ENCODE assay signal across 24 cellular contexts in genomic region chr14:57845802-57846531, GRCh38. TPM values are rescaled to one million over a fixed set of nuclear protein-coding genes. Genes with fewer than 3 reads are reported as not detected.
DNase-seq lines count a peak whose midpoint lies in the region; ATAC-seq and TF ChIP-seq lines count a peak whose summit lies in the region.
"Had no signal": no experiment of that assay in that cellular context is flagged by ENCODE, and none has a peak within 500 bp of the region (broad histone marks: within the 10 kb centered on the region; RNA-seq: fewer than 3 reads in every experiment).

No MANE protein-coding gene starts in this region.

- peaks cover 42% of the 10 kb centered on the region for H3K4me1 ChIP-seq in osteoblast (ENCODE audit: insufficient read depth, low read length)
- H3K4me1 ChIP-seq: foreskin keratinocyte had no signal

- H3K79me2 ChIP-seq in osteoblast (ENCODE audit: insufficient read depth, low read length), result no peaks in the 10 kb centered on the region

- H3K27me3 ChIP-seq in osteoblast (ENCODE audit: insufficient read depth, low read length), result no peaks in the 10 kb centered on the region
- H3K27me3 ChIP-seq: ovary had no signal

- peak; percentile 37 for DNase-seq in ACHN
- DNase-seq in HS-5 (ENCODE audit: low read depth), result peak; percentile 66
- DNase-seq in fibroblast of gingiva (ENCODE audit: low read depth), result peak; percentile 23
- peak; percentile 22 for DNase-seq in osteoblast (ENCODE audit: insufficient read length, low spot score, missing footprints)
- DNase-seq in DMS53 (lab: John Stamatoyannopoulos, UW), result no peak
- no peak for DNase-seq in activated CD4-positive, alpha-beta T cell treated with anti-CD3 and anti-CD28 coated beads, Interleukin-2, amount 50 U/mL, for 48 hours
- DNase-seq: activated CD4-positive, alpha-beta T cell treated with anti-CD3 and anti-CD28 coated beads, Interleukin-2, amount 10 ng/mL, durations not matched to agents 7 days and 5 days; activated CD8-positive, alpha-beta memory T cell treated with anti-CD3 and anti-CD28 coated beads, Interleukin-2, amount 50 U/mL, for 4 hours; CD8-positive, alpha-beta memory T cell; DND-41; foreskin keratinocyte; kidney; mammary epithelial cell; naive B cell; NCI-H1105; NCI-H2107; NCI-H69; ovary; stimulated activated CD4-positive, alpha-beta T cell treated with anti-CD3 and anti-CD28 coated beads, Interleukin-1b, Interleukin-23, amount 100 ng/mL, for 48 hours; stimulated activated naive CD8-positive, alpha-beta T cell treated with anti-CD3 and anti-CD28 coated beads, Interleukin-15, amount 100 ng/mL, for 72 hours; T-helper 1 cell had no signal

- H3K9me3 ChIP-seq in osteoblast (ENCODE audit: low read depth, low read length), result no peaks in the 10 kb centered on the region
- H3K9me3 ChIP-seq: ovary had no signal

- H2AFZ ChIP-seq in osteoblast (ENCODE audit: low read length), result no peak overlapping the region

- TF ChIP-seq CTCF in osteoblast (IDR thresholded peaks at IDR 0.05; ENCODE audit: extremely low read depth, low read depth, low read length), result peak; percentile 13

- peak overlapping the region; percentile 91 for H3K27ac ChIP-seq in osteoblast (ENCODE audit: low read depth, low read length)
- H3K27ac ChIP-seq: foreskin keratinocyte, ovary had no signal

- peak overlapping the region; percentile 12 for H3K4me2 ChIP-seq in osteoblast (ENCODE audit: insufficient read depth, low read length)

- in situ Hi-C loops in ACHN (cut with HindIII; ENCODE audit: low pct_ligation_motif_present, low pct_unique_long_range_greater_than_20kb, low sequenced_read_pairs), result no loop called here

- no peaks in the 10 kb centered on the region for H3K36me3 ChIP-seq in osteoblast (ENCODE audit: insufficient read depth, low read length)
- H3K36me3 ChIP-seq: ovary had no signal

- ATAC-seq in GM19035 (IDR thresholded peaks at IDR 0.05; ENCODE audit: unreplicated experiment), result no peak
- no peak for ATAC-seq in GM19023 (IDR thresholded peaks at IDR 0.05; ENCODE audit: unreplicated experiment)
- ATAC-seq: foreskin keratinocyte; stimulated activated naive CD8-positive, alpha-beta T cell treated with anti-CD3 and anti-CD28 coated beads, Interleukin-15, amount 100 ng/mL, for 72 hours had no signal

- H4K20me1 ChIP-seq in osteoblast (ENCODE audit: insufficient read depth, low read length), result no peaks in the 10 kb centered on the region

- no peak overlapping the region for H3K4me3 ChIP-seq in osteoblast (ENCODE audit: insufficient read depth, low read length)
- H3K4me3 ChIP-seq: ovary had no signal

RNA-seq across cellular contexts. Expression of gene SLC35F4, which starts 19.9 kb away (rescaled TPM):
- not detected in 2 replicates for total RNA-seq in osteoblast
- total RNA-seq: activated CD4-positive, alpha-beta T cell treated with anti-CD3 and anti-CD28 coated beads, Interleukin-2, amount 10 ng/mL, durations not matched to agents 7 days and 5 days; CD8-positive, alpha-beta memory T cell; foreskin keratinocyte; H1; kidney had no signal

Comparison
In these comparisons a context has a peak if more than half of its experiments do, and no peak if none do; other contexts are left out.
1. DNase-seq: peak in ACHN (single experiment), HS-5 (single experiment), fibroblast of gingiva (single experiment) and osteoblast (single experiment); none in DMS53 (single experiment) and activated CD4-positive, alpha-beta T cell treated with anti-CD3 and anti-CD28 coated beads, Interleukin-2, amount 50 U/mL, for 48 hours (0 of 2).